1 cellular context compared by ENCODE assay signal in the genomic region with DNA sequence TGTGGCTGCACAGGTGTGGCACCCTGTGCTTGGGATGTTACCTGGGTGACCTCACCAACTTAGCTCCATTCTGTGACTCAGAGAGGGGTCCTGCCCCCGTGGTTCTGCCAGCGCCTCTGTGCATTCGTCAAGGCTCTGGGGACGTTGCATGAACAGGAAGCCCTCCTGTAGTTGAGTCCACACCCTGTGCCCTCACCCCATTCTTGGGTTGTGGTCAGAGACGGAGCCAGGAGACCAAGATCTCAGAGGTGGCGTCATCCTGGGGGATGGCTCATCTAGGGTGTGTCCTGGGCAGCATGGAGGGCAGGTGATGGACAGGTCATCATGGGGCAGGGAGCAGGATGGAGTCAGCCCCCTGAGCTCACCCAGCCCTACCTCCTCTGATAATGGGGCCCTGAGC.
TF ChIP-seq lines count a peak whose summit lies in the region.

No MANE protein-coding gene starts in this region.

TF ChIP-seq in H1, 55 proteins besides CTCF, POLR2A, EP300 and RAD21:
- TF ChIP-seq BCL11A (IDR thresholded peaks at IDR 0.05; ENCODE audit: low read depth in 2 of 2, low read length in 2 of 2) = no peak
- TF ChIP-seq KDM1A (IDR thresholded peaks at IDR 0.05; ENCODE audit: borderline replicate concordance, low read length) = no peak
- no peak for TF ChIP-seq POU5F1 (IDR thresholded peaks at IDR 0.05; ENCODE audit: low read depth, low read length)
- TF ChIP-seq, protein P1, sequence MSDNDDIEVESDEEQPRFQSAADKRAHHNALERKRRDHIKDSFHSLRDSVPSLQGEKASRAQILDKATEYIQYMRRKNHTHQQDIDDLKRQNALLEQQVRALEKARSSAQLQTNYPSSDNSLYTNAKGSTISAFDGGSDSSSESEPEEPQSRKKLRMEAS (IDR thresholded peaks at IDR 0.05) = no peak
- no peak for TF ChIP-seq SP1 (IDR thresholded peaks at IDR 0.05; ENCODE audit: low read depth, low read length)
- TF ChIP-seq ATF3 (IDR thresholded peaks at IDR 0.05; ENCODE audit: insufficient read depth, low read depth, low read length) = no peak
